In genomic region chr14:45290547-45290946, GRCh38 we compare ENCODE assay signal across 1 cellular context.
TF ChIP-seq lines count a peak whose summit lies in the region.

No MANE protein-coding gene starts in this region.

TF ChIP-seq in GM12878, 131 proteins besides CTCF, POLR2A, EP300 and RAD21:
- 0 out of 4 replicates have a peak, but pooled peaks of 1 of the 2 experiments have one; percentile 11 for TF ChIP-seq BHLHE40 (IDR thresholded peaks at IDR 0.05; ENCODE audit: borderline replicate concordance in 1 of 2, low read depth in 2 of 2, low read length in 1 of 2)
- no peak for TF ChIP-seq NR2C2 (IDR thresholded peaks at IDR 0.05; ENCODE audit: borderline replicate concordance, control insufficient read depth, insufficient read length, low read depth)
- TF ChIP-seq ASH2L (IDR thresholded peaks at IDR 0.05; ENCODE audit: borderline replicate concordance, low read depth) = no peak
